30 cellular contexts compared by ENCODE assay signal in genomic region chr9:120999317-120999716, GRCh38.
"Had no signal": no experiment of that assay in that cellular context is flagged by ENCODE, and none has a peak within 500 bp of the region (broad histone marks: within the 10 kb centered on the region; RNA-seq: fewer than 3 reads in every experiment).

No MANE protein-coding gene starts in this region.

- H3K27me3 ChIP-seq: neutrophil, ovary, spleen, suprapubic skin, testis, tibial artery, transverse colon, uterus had no signal

- H3K27ac ChIP-seq: neutrophil, ovary, parathyroid adenoma, psoas muscle, skin epidermis, spleen, suprapubic skin, testis, tibial artery, transverse colon, uterus had no signal

- H3K9ac ChIP-seq: parathyroid adenoma had no signal

- H2AFZ ChIP-seq: parathyroid adenoma had no signal

- H3K4me1 Mint-ChIP-seq: naive thymus-derived CD4-positive, alpha-beta T cell; natural killer cell; nephron; neural crest cell; stimulated activated effector memory CD8-positive, alpha-beta T cell treated with anti-CD3 and anti-CD28 coated beads, Interleukin-12 subunit alpha, Interleukin-12 subunit beta, amount 100 ng/mL, for 72 hours; stimulated activated naive B cell treated with anti-CD40 and anti-IgM and Interleukin-4, amounts not matched to agents 10 μg/mL and 1 μg/mL and 100 μg/mL, for 72 hours had no signal

- H3K4me1 ChIP-seq: parathyroid adenoma, psoas muscle, spleen, suprapubic skin, testis, tibial artery, transverse colon, uterus had no signal

- H3K27ac Mint-ChIP-seq: naive thymus-derived CD4-positive, alpha-beta T cell; natural killer cell; nephron; progenitor cell of endocrine pancreas; stimulated activated effector memory CD8-positive, alpha-beta T cell treated with anti-CD3 and anti-CD28 coated beads, Interleukin-12 subunit alpha, Interleukin-12 subunit beta, amount 100 ng/mL, for 72 hours; stimulated activated naive B cell treated with anti-CD40 and anti-IgM and Interleukin-4, amounts not matched to agents 10 μg/mL and 1 μg/mL and 100 μg/mL, for 72 hours; stimulated activated naive CD8-positive, alpha-beta T cell treated with anti-CD3 and anti-CD28 coated beads, Interleukin-15, Interleukin-2, amounts not matched to agents 100 ng/mL and 50 ng/mL, for 24 hours; type B pancreatic cell had no signal

- H3K36me3 Mint-ChIP-seq: natural killer cell; stimulated activated effector memory CD8-positive, alpha-beta T cell treated with anti-CD3 and anti-CD28 coated beads, Interleukin-12 subunit alpha, Interleukin-12 subunit beta, amount 100 ng/mL, for 72 hours; type B pancreatic cell had no signal

- H3K9me3 ChIP-seq: neutrophil, ovary, psoas muscle, spleen, suprapubic skin, testis, tibial artery, transverse colon, uterus had no signal

- H3K9me3 Mint-ChIP-seq: natural killer cell; nephron; neural crest cell; stimulated activated effector memory CD8-positive, alpha-beta T cell treated with anti-CD3 and anti-CD28 coated beads, Interleukin-12 subunit alpha, Interleukin-12 subunit beta, amount 100 ng/mL, for 72 hours; stimulated activated naive B cell treated with anti-CD40 and anti-IgM and Interleukin-4, amounts not matched to agents 10 μg/mL and 1 μg/mL and 100 μg/mL, for 72 hours; stimulated activated naive CD8-positive, alpha-beta T cell treated with anti-CD3 and anti-CD28 coated beads, Interleukin-15, Interleukin-2, amounts not matched to agents 100 ng/mL and 50 ng/mL, for 24 hours; type B pancreatic cell had no signal

- H3K27me3 Mint-ChIP-seq: progenitor cell of endocrine pancreas; stimulated activated naive B cell treated with anti-CD40 and anti-IgM and Interleukin-4, amounts not matched to agents 10 μg/mL and 1 μg/mL and 100 μg/mL, for 72 hours; stimulated activated naive CD8-positive, alpha-beta T cell treated with anti-CD3 and anti-CD28 coated beads, Interleukin-15, Interleukin-2, amounts not matched to agents 100 ng/mL and 50 ng/mL, for 24 hours; type B pancreatic cell had no signal

- H3K79me2 ChIP-seq: parathyroid adenoma had no signal

- H3K4me3 ChIP-seq: ovary, psoas muscle, skin epidermis, smooth muscle cell, spleen, suprapubic skin, testis, tibial artery, transverse colon, uterus had no signal

- DNase-seq: naive thymus-derived CD4-positive, alpha-beta T cell; natural killer cell; nucleus accumbens; ovary; posterior cingulate gyrus; psoas muscle; right cardiac atrium; spleen; stimulated activated CD4-positive, alpha-beta T cell treated with anti-CD3 and anti-CD28 coated beads, Interleukin-12 subunit alpha, Interleukin-12 subunit beta, amount 100 ng/mL, for 4 hours; stimulated activated CD4-positive, alpha-beta T cell treated with anti-CD3 and anti-CD28 coated beads, Interleukin-1b, Interleukin-23, amount 100 ng/mL, for 48 hours; stimulated activated CD4-positive, alpha-beta T cell treated with anti-CD3 and anti-CD28 coated beads, Interleukin-4, amount 100 ng/mL, for 1 hour; stimulated activated naive B cell treated with anti-CD40 and anti-IgM and Interleukin-4, amounts not matched to agents 10 μg/mL and 1 μg/mL and 100 μg/mL, for 72 hours; stimulated activated naive CD4-positive, alpha-beta T cell treated with Interleukin-2 at 50 U/mL for 16 hours; substantia nigra; testis; tibial artery; transverse colon; uterus had no signal

- H3K36me3 ChIP-seq: neutrophil, ovary, transverse colon, uterus had no signal

- ATAC-seq: naive thymus-derived CD4-positive, alpha-beta T cell; natural killer cell; psoas muscle; right cardiac atrium; sciatic nerve; stimulated activated effector memory CD8-positive, alpha-beta T cell treated with anti-CD3 and anti-CD28 coated beads, Interleukin-12 subunit alpha, Interleukin-12 subunit beta, amount 100 ng/mL, for 72 hours; stimulated activated naive B cell treated with anti-CD40 and anti-IgM and Interleukin-4, amounts not matched to agents 10 μg/mL and 1 μg/mL and 100 μg/mL, for 72 hours had no signal

- H3K4me3 Mint-ChIP-seq: naive thymus-derived CD4-positive, alpha-beta T cell; natural killer cell; nephron; neural crest cell; stimulated activated effector memory CD8-positive, alpha-beta T cell treated with anti-CD3 and anti-CD28 coated beads, Interleukin-12 subunit alpha, Interleukin-12 subunit beta, amount 100 ng/mL, for 72 hours; stimulated activated naive B cell treated with anti-CD40 and anti-IgM and Interleukin-4, amounts not matched to agents 10 μg/mL and 1 μg/mL and 100 μg/mL, for 72 hours; stimulated activated naive CD8-positive, alpha-beta T cell treated with anti-CD3 and anti-CD28 coated beads, Interleukin-15, Interleukin-2, amounts not matched to agents 100 ng/mL and 50 ng/mL, for 24 hours; type B pancreatic cell had no signal

- H3K4me2 ChIP-seq: smooth muscle cell had no signal
